ENCODE assay signal across 1 cellular context in genomic region chr1:167916766-167917511, GRCh38.
A peak's percentile ranks its signal among the peaks of the same experiment; 100 is the strongest.
TF ChIP-seq lines count a peak whose summit lies in the region.

No MANE protein-coding gene starts in this region.

TF ChIP-seq in liver, 16 proteins besides CTCF, POLR2A, EP300 and RAD21 (continued from another document):
- peak; percentile 71 for TF ChIP-seq NR2F2 (IDR thresholded peaks at IDR 0.05)
- TF ChIP-seq JUND (IDR thresholded peaks at IDR 0.05) = peak; percentile 50 to 74
- TF ChIP-seq FOXA1 (IDR thresholded peaks at IDR 0.05) = peak; percentile 64
